8 cellular contexts compared by ENCODE assay signal in genomic region chr5:127870914-127871313, GRCh38.
DNase-seq lines count a peak whose midpoint lies in the region; ATAC-seq and TF ChIP-seq lines count a peak whose summit lies in the region.

No MANE protein-coding gene starts in this region.

- peak; percentile 41 for DNase-seq in AG10803 (ENCODE audit: low read depth)
- DNase-seq in NCI-H69 (lab: John Stamatoyannopoulos, UW) = peak; percentile 13
- peak; percentile 46 for DNase-seq in iris pigment epithelial cell (ENCODE audit: low read depth)
- DNase-seq in effector CD8-positive, alpha-beta T cell (lab: John Stamatoyannopoulos, UW) = no peak
- no peak for DNase-seq in effector memory CD8-positive, alpha-beta T cell
- no peak for DNase-seq in activated naive CD4-positive, alpha-beta T cell treated with Interleukin-2 at 50 U/mL for 16 hours
- DNase-seq in T-cell = no peak

- no peak for TF ChIP-seq CTCF in AG10803 (conservative IDR thresholded peaks at IDR 0.05; ENCODE audit: low read length)

- H3K4me3 ChIP-seq in AG10803 (ENCODE audit: low read length) = no peak overlapping the region

- no peak overlapping the region for H3K27ac Mint-ChIP-seq in effector memory CD8-positive, alpha-beta T cell
- H3K27ac Mint-ChIP-seq in T-cell = no peak overlapping the region

- peaks cover 7 to 10% of the 10 kb centered on the region in 2 donors for H3K27me3 Mint-ChIP-seq in effector memory CD8-positive, alpha-beta T cell
- peaks cover 9 to 10% of the 10 kb centered on the region in 2 donors for H3K27me3 Mint-ChIP-seq in T-cell

- POLR2A ChIA-PET in T-cell (lab: Charles Lee) = no interaction called here

- CTCF ChIA-PET in T-cell (lab: Charles Lee) = no interaction called here

- H3K9me3 Mint-ChIP-seq in effector memory CD8-positive, alpha-beta T cell = no peaks in the 10 kb centered on the region
- H3K9me3 Mint-ChIP-seq in T-cell = no peaks in the 10 kb centered on the region

- ATAC-seq in GM21619 (IDR thresholded peaks at IDR 0.05; ENCODE audit: unreplicated experiment) (peak; percentile 40), T-cell (replicated peaks in 1 of 4) (no peak)
- no peak for ATAC-seq in effector memory CD8-positive, alpha-beta T cell (replicated peaks)

- no peak overlapping the region for H3K4me3 Mint-ChIP-seq in effector memory CD8-positive, alpha-beta T cell
- H3K4me3 Mint-ChIP-seq in T-cell = no peak overlapping the region

- H3K36me3 Mint-ChIP-seq in effector memory CD8-positive, alpha-beta T cell (ENCODE audit: insufficient read depth) = no peaks in the 10 kb centered on the region
- H3K36me3 Mint-ChIP-seq in T-cell = no peaks in the 10 kb centered on the region

- H3K4me1 Mint-ChIP-seq in effector memory CD8-positive, alpha-beta T cell (ENCODE audit: low read depth in 2 of 2) = no peaks in the 10 kb centered on the region
- H3K4me1 Mint-ChIP-seq in T-cell = no peaks in the 10 kb centered on the region

Comparison
In these comparisons a context has a peak if more than half of its experiments do, and no peak if none do; other contexts are left out.
1. DNase-seq: peak in AG10803 (single experiment), NCI-H69 (single experiment) and iris pigment epithelial cell (single experiment); none in effector CD8-positive, alpha-beta T cell (single experiment), effector memory CD8-positive, alpha-beta T cell (0 of 3), activated naive CD4-positive, alpha-beta T cell treated with Interleukin-2 at 50 U/mL for 16 hours (single experiment) and T-cell (0 of 34).